Comparison of ENCODE assay signal across 29 cellular contexts in genomic region chr14:96782436-96782835, GRCh38.
"Had no signal": no experiment of that assay in that cellular context is flagged by ENCODE, and none has a peak within 500 bp of the region (broad histone marks: within the 10 kb centered on the region; RNA-seq: fewer than 3 reads in every experiment).

No MANE protein-coding gene starts in this region.

- H3K4me3 Mint-ChIP-seq: activated CD4-positive, alpha-beta T cell treated with anti-CD3 and anti-CD28 coated beads, Interleukin-2, amount 10 ng/mL, durations not matched to agents 24 days and 14 days; activated CD8-positive, alpha-beta T cell treated with anti-CD3 and anti-CD28 coated beads for 36 hours; activated naive CD8-positive, alpha-beta T cell treated with anti-CD3 and anti-CD28 coated beads, Interleukin-2, amount 10 ng/mL, durations not matched to agents 7 days and 5 days; activated T-cell treated with anti-CD3 and anti-CD28 coated beads, Interleukin-2, amount 50 U/mL, for 72 hours; activated T-helper 17 cell treated with anti-CD3 and anti-CD28 coated beads, Interleukin-2, amount 50 U/mL, for 72 hours; T-helper 1 cell treated with Interleukin-12 subunit alpha and Interleukin-12 subunit beta and Interleukin-4 antibody, amounts not matched to agents 30 μg/mL and 1 μg/mL, for 36 hours; T-helper 2 cell treated with Interferon-gamma antibody and Interleukin-4, amounts not matched to agents 5 μg/mL and 100 μg/mL, for 36 hours had no signal

- H3K9me2 ChIP-seq: SK-N-SH had no signal

- ATAC-seq: activated CD8-positive, alpha-beta T cell treated with anti-CD3 and anti-CD28 coated beads for 36 hours; activated T-cell treated with anti-CD3 and anti-CD28 coated beads, Interleukin-2, amount 50 U/mL, for 72 hours; activated T-helper 17 cell treated with anti-CD3 and anti-CD28 coated beads, Interleukin-2, amount 50 U/mL, for 72 hours; Right ventricle myocardium inferior had no signal

- H3K4me2 ChIP-seq: KMS-11, SK-N-SH had no signal

- H3K27ac ChIP-seq: ascending aorta, KMS-11, Peyer's patch had no signal

- DNase-seq: activated CD4-positive, alpha-beta T cell treated with anti-CD3 and anti-CD28 coated beads, Interleukin-2, amount 10 ng/mL, durations not matched to agents 24 days and 14 days; activated CD4-positive, alpha-beta T cell treated with anti-CD3 and anti-CD28 coated beads, Interleukin-2, amount 50 U/mL, for 4 hours; activated CD8-positive, alpha-beta T cell treated with anti-CD3 and anti-CD28 coated beads for 36 hours; activated effector memory CD4-positive, alpha-beta T cell treated with anti-CD3 and anti-CD28 coated beads, Interleukin-2, amount 50 U/mL, for 16 hours; activated naive CD4-positive, alpha-beta T cell; activated naive CD4-positive, alpha-beta T cell treated with anti-CD3 and anti-CD28 coated beads, Interleukin-2, amount 50 U/mL, for 16 hours; activated naive CD8-positive, alpha-beta T cell treated with anti-CD3 and anti-CD28 coated beads, Interleukin-2, amount 10 ng/mL, durations not matched to agents 7 days and 5 days; activated T-cell treated with anti-CD3 and anti-CD28 coated beads, Interleukin-2, amount 50 U/mL, for 1 hour; activated T-cell treated with anti-CD3 and anti-CD28 coated beads, Interleukin-2, amount 50 U/mL, for 72 hours; amygdala; NCI-H1092 treated with DMSO at 0.1 percent for 48 hours; NCI-H1417; NCI-H146; NCI-H187; NCI-H2029 treated with DMSO at 0.1 percent for 48 hours; NCI-H2107; NCI-H2171; NCI-H510A; NCI-H526; NCI-H748 treated with DMSO at 0.1 percent for 48 hours; Peyer's patch; RPMI8226; SK-N-SH had no signal

- H3K9me3 Mint-ChIP-seq: activated CD4-positive, alpha-beta T cell treated with anti-CD3 and anti-CD28 coated beads, Interleukin-2, amount 10 ng/mL, durations not matched to agents 24 days and 14 days; activated CD8-positive, alpha-beta T cell treated with anti-CD3 and anti-CD28 coated beads for 36 hours; activated naive CD8-positive, alpha-beta T cell treated with anti-CD3 and anti-CD28 coated beads, Interleukin-2, amount 10 ng/mL, durations not matched to agents 7 days and 5 days; activated T-cell treated with anti-CD3 and anti-CD28 coated beads, Interleukin-2, amount 50 U/mL, for 72 hours; activated T-helper 17 cell treated with anti-CD3 and anti-CD28 coated beads, Interleukin-2, amount 50 U/mL, for 72 hours; T-helper 1 cell treated with Interleukin-12 subunit alpha and Interleukin-12 subunit beta and Interleukin-4 antibody, amounts not matched to agents 30 μg/mL and 1 μg/mL, for 36 hours; T-helper 2 cell treated with Interferon-gamma antibody and Interleukin-4, amounts not matched to agents 5 μg/mL and 100 μg/mL, for 36 hours had no signal

- H3K36me3 ChIP-seq: ascending aorta, Peyer's patch had no signal

- H3K4me3 ChIP-seq: ascending aorta, Peyer's patch had no signal

- H3K9me3 ChIP-seq: ascending aorta, Peyer's patch, SK-N-SH had no signal

- H3K4me1 ChIP-seq: ascending aorta, Peyer's patch had no signal

- H3K36me3 Mint-ChIP-seq: activated naive CD8-positive, alpha-beta T cell treated with anti-CD3 and anti-CD28 coated beads, Interleukin-2, amount 10 ng/mL, durations not matched to agents 7 days and 5 days had no signal

- H3K4me1 Mint-ChIP-seq: activated CD4-positive, alpha-beta T cell treated with anti-CD3 and anti-CD28 coated beads, Interleukin-2, amount 10 ng/mL, durations not matched to agents 24 days and 14 days; activated naive CD8-positive, alpha-beta T cell treated with anti-CD3 and anti-CD28 coated beads, Interleukin-2, amount 10 ng/mL, durations not matched to agents 7 days and 5 days; activated T-helper 17 cell treated with anti-CD3 and anti-CD28 coated beads, Interleukin-2, amount 50 U/mL, for 72 hours had no signal

- H3K27me3 ChIP-seq: ascending aorta, Peyer's patch had no signal

- H3K27ac Mint-ChIP-seq: activated CD4-positive, alpha-beta T cell treated with anti-CD3 and anti-CD28 coated beads, Interleukin-2, amount 10 ng/mL, durations not matched to agents 24 days and 14 days; activated CD8-positive, alpha-beta T cell treated with anti-CD3 and anti-CD28 coated beads for 36 hours; activated naive CD8-positive, alpha-beta T cell treated with anti-CD3 and anti-CD28 coated beads, Interleukin-2, amount 10 ng/mL, durations not matched to agents 7 days and 5 days; activated T-cell treated with anti-CD3 and anti-CD28 coated beads, Interleukin-2, amount 50 U/mL, for 72 hours; activated T-helper 17 cell treated with anti-CD3 and anti-CD28 coated beads, Interleukin-2, amount 50 U/mL, for 72 hours; T-helper 1 cell treated with Interleukin-12 subunit alpha and Interleukin-12 subunit beta and Interleukin-4 antibody, amounts not matched to agents 30 μg/mL and 1 μg/mL, for 36 hours; T-helper 2 cell treated with Interferon-gamma antibody and Interleukin-4, amounts not matched to agents 5 μg/mL and 100 μg/mL, for 36 hours had no signal

- H3K9ac ChIP-seq: KMS-11, SK-N-SH had no signal
